Comparison of ENCODE assay signal across 1 cellular context in genomic region chr2:105910497-105911238, GRCh38.
TF ChIP-seq lines count a peak whose summit lies in the region.

No MANE protein-coding gene starts in this region.

TF ChIP-seq in HepG2, 621 proteins besides CTCF, POLR2A, EP300 and RAD21 (continued from another document and continues in another):
- TF ChIP-seq NFATC3 (CRISPR knock-in tag; IDR thresholded peaks at IDR 0.05): no peak
- TF ChIP-seq HMG20B (CRISPR knock-in tag; conservative IDR thresholded peaks at IDR 0.05): 0 out of 2 replicates have a peak, but pooled peaks have one; percentile 27
- TF ChIP-seq MATR3 (CRISPR knock-in tag; IDR thresholded peaks at IDR 0.05): no peak
- TF ChIP-seq MTF1 (CRISPR knock-in tag; IDR thresholded peaks at IDR 0.05): no peak
- TF ChIP-seq ZNF646 (CRISPR knock-in tag; IDR thresholded peaks at IDR 0.05): no peak
- peak; percentile 43; the same call in 1 of the 2 replicates for TF ChIP-seq HNF4A (CRISPR knock-in tag; IDR thresholded peaks at IDR 0.05)
- no peak for TF ChIP-seq ZNF83 (CRISPR knock-in tag; IDR thresholded peaks at IDR 0.05; ENCODE audit: borderline replicate concordance)
- no peak for TF ChIP-seq ELF4 (CRISPR knock-in tag; IDR thresholded peaks at IDR 0.05; ENCODE audit: borderline replicate concordance)
- TF ChIP-seq ZNF678 (CRISPR knock-in tag; IDR thresholded peaks at IDR 0.05): no peak
- no peak for TF ChIP-seq ZNF230 (CRISPR knock-in tag; IDR thresholded peaks at IDR 0.05)
- no peak for TF ChIP-seq HNRNPH1 (optimal IDR thresholded peaks at IDR 0.05; ENCODE audit: low read depth, low read length)
- TF ChIP-seq SPEN (CRISPR knock-in tag; IDR thresholded peaks at IDR 0.05; ENCODE audit: low read depth): no peak
- TF ChIP-seq RARG (CRISPR knock-in tag; IDR thresholded peaks at IDR 0.05; ENCODE audit: low read depth): peak; percentile 8; the same call in 1 of the 2 replicates
- no peak for TF ChIP-seq WIZ (CRISPR knock-in tag; IDR thresholded peaks at IDR 0.05)
- peak; percentile 40; the same call in 1 of the 2 replicates for TF ChIP-seq ZNF292 (CRISPR knock-in tag; IDR thresholded peaks at IDR 0.05; ENCODE audit: borderline replicate concordance, low read depth)
- peak; percentile 70; the same call in 1 of the 2 replicates for TF ChIP-seq KAT8 (CRISPR knock-in tag; IDR thresholded peaks at IDR 0.05)
- no peak for TF ChIP-seq ZNF775 (CRISPR knock-in tag; IDR thresholded peaks at IDR 0.05; ENCODE audit: borderline replicate concordance)
- no peak for TF ChIP-seq U2AF2 (IDR thresholded peaks at IDR 0.05; ENCODE audit: low read depth, low read length)
- peak; percentile 35; the same call in 1 of the 2 replicates for TF ChIP-seq ETV5 (CRISPR knock-in tag; IDR thresholded peaks at IDR 0.05; ENCODE audit: borderline replicate concordance)
- no peak for TF ChIP-seq NR2F2 (IDR thresholded peaks at IDR 0.05; ENCODE audit: borderline replicate concordance, low read depth)
- no peak for TF ChIP-seq KLF15 (CRISPR knock-in tag; IDR thresholded peaks at IDR 0.05; ENCODE audit: borderline replicate concordance)
- no peak for TF ChIP-seq MXD1 (CRISPR knock-in tag; IDR thresholded peaks at IDR 0.05)
- no peak for TF ChIP-seq ZNF879 (CRISPR knock-in tag; IDR thresholded peaks at IDR 0.05)
- TF ChIP-seq DDIT3 (CRISPR knock-in tag; IDR thresholded peaks at IDR 0.05): no peak
- no peak for TF ChIP-seq ZNF20 (CRISPR knock-in tag; IDR thresholded peaks at IDR 0.05)
- TF ChIP-seq SP1 (IDR thresholded peaks at IDR 0.05): no peak
- TF ChIP-seq SP1 (CRISPR knock-in tag; IDR thresholded peaks at IDR 0.05): no peak
- TF ChIP-seq ZBTB43 (CRISPR knock-in tag; conservative IDR thresholded peaks at IDR 0.05): 0 out of 2 replicates have a peak, but pooled peaks have one; percentile 40
- TF ChIP-seq NCOR1 (IDR thresholded peaks at IDR 0.05; ENCODE audit: borderline replicate concordance, low read length): no peak
- TF ChIP-seq ZNF34 (CRISPR knock-in tag; IDR thresholded peaks at IDR 0.05; ENCODE audit: borderline replicate concordance): no peak
- TF ChIP-seq FOXJ3 (CRISPR knock-in tag; IDR thresholded peaks at IDR 0.05; ENCODE audit: borderline replicate concordance): peak; percentile 63; the same call in 1 of the 2 replicates
- no peak for TF ChIP-seq ZNF564 (CRISPR knock-in tag; IDR thresholded peaks at IDR 0.05)
- no peak for TF ChIP-seq SP5 (CRISPR knock-in tag; IDR thresholded peaks at IDR 0.05; ENCODE audit: borderline replicate concordance, low read depth)
- no peak; the same call in 1 of the 2 replicates for TF ChIP-seq ZNF362 (CRISPR knock-in tag; IDR thresholded peaks at IDR 0.05; ENCODE audit: borderline replicate concordance)
- no peak for TF ChIP-seq ZSCAN12 (CRISPR knock-in tag; IDR thresholded peaks at IDR 0.05)
- no peak for TF ChIP-seq ZNF382 (CRISPR knock-in tag; IDR thresholded peaks at IDR 0.05; ENCODE audit: borderline replicate concordance)
- TF ChIP-seq ATM (IDR thresholded peaks at IDR 0.05; ENCODE audit: borderline replicate concordance): no peak
- no peak for TF ChIP-seq SP140L (CRISPR knock-in tag; IDR thresholded peaks at IDR 0.05; ENCODE audit: borderline replicate concordance)
- TF ChIP-seq ZSCAN9 (CRISPR knock-in tag; IDR thresholded peaks at IDR 0.05; ENCODE audit: borderline replicate concordance): 0 out of 2 replicates have a peak, but pooled peaks have one; percentile 30
- TF ChIP-seq ZNF143 (CRISPR knock-in tag; IDR thresholded peaks at IDR 0.05): no peak
- no peak for TF ChIP-seq RFX5 (IDR thresholded peaks at IDR 0.05; ENCODE audit: low read depth, low read length)
- no peak for TF ChIP-seq CREBL2 (CRISPR knock-in tag; IDR thresholded peaks at IDR 0.05; ENCODE audit: borderline replicate concordance)
- TF ChIP-seq ZNF615 (CRISPR knock-in tag; IDR thresholded peaks at IDR 0.05; ENCODE audit: borderline replicate concordance): no peak
- TF ChIP-seq PCBP1 (IDR thresholded peaks at IDR 0.05; ENCODE audit: borderline replicate concordance, low read depth, low read length): no peak
- no peak for TF ChIP-seq ETV6 (CRISPR knock-in tag; conservative IDR thresholded peaks at IDR 0.05)
- TF ChIP-seq ZFP90 (CRISPR knock-in tag; IDR thresholded peaks at IDR 0.05; ENCODE audit: borderline replicate concordance): 0 out of 2 replicates have a peak, but pooled peaks have one; percentile 60
- TF ChIP-seq E2F5 (CRISPR knock-in tag; conservative IDR thresholded peaks at IDR 0.05): no peak
- TF ChIP-seq MNT (IDR thresholded peaks at IDR 0.05): no peak
- peak; percentile 48; the same call in 1 of the 2 replicates for TF ChIP-seq ZBTB7A (CRISPR knock-in tag; IDR thresholded peaks at IDR 0.05)
- TF ChIP-seq RFXANK (CRISPR knock-in tag; IDR thresholded peaks at IDR 0.05): no peak
- TF ChIP-seq ZHX1 (CRISPR knock-in tag; IDR thresholded peaks at IDR 0.05; ENCODE audit: low read depth): peak; percentile 76; the same call in 1 of the 2 replicates
- no peak for TF ChIP-seq NR2F1 (CRISPR knock-in tag; IDR thresholded peaks at IDR 0.05)
- TF ChIP-seq ZNF652 (CRISPR knock-in tag; IDR thresholded peaks at IDR 0.05; ENCODE audit: borderline replicate concordance, low read depth): no peak
- peak; percentile 94 for TF ChIP-seq CEBPG (CRISPR knock-in tag; IDR thresholded peaks at IDR 0.05)
- TF ChIP-seq MIER3 (CRISPR knock-in tag; IDR thresholded peaks at IDR 0.05; ENCODE audit: borderline replicate concordance): peak; percentile 70; the same call in 1 of the 2 replicates
- no peak for TF ChIP-seq CREM (IDR thresholded peaks at IDR 0.05)
- TF ChIP-seq CREM (CRISPR knock-in tag; IDR thresholded peaks at IDR 0.05): no peak
